21 cellular contexts compared by ENCODE assay signal in genomic region chr14:54550514-54550913, GRCh38. TPM values are rescaled to one million over a fixed set of nuclear protein-coding genes. Genes with fewer than 3 reads are reported as not detected.
"Had no signal": no experiment of that assay in that cellular context is flagged by ENCODE, and none has a peak within 500 bp of the region (broad histone marks: within the 10 kb centered on the region; RNA-seq: fewer than 3 reads in every experiment).

No MANE protein-coding gene starts in this region.

- H3K9me3 ChIP-seq: esophagus muscularis mucosa, gastrocnemius medialis, heart right ventricle, right atrium auricular region, sigmoid colon, uterus had no signal

- H3K27me3 ChIP-seq: dorsolateral prefrontal cortex, esophagus muscularis mucosa, gastrocnemius medialis, heart right ventricle, right atrium auricular region, sigmoid colon, uterus had no signal

- H3K4me3 ChIP-seq: dorsolateral prefrontal cortex, esophagus muscularis mucosa, gastrocnemius medialis, heart right ventricle, right atrium auricular region, sigmoid colon, skin epidermis, uterus had no signal

- H3K4me1 ChIP-seq: gastrocnemius medialis, right atrium auricular region, uterus had no signal

- DNase-seq: cortex of kidney; dorsolateral prefrontal cortex; effector CD8-positive, alpha-beta T cell; gastrocnemius medialis; heart right ventricle; hypothalamus; islet precursor cell; mammary epithelial cell; naive thymus-derived CD4-positive, alpha-beta T cell; nephron progenitor cell; sigmoid colon; stimulated activated CD4-positive, alpha-beta T cell treated with anti-CD3 and anti-CD28 coated beads, Interleukin-2, amount 100 ng/mL, for 24 hours; stimulated activated CD4-positive, alpha-beta T cell treated with anti-CD3 and anti-CD28 coated beads, Interleukin-4, amount 100 ng/mL, for 4 hours; stimulated activated naive CD4-positive, alpha-beta T cell; trophoblast cell; uterus had no signal

- H3K36me3 ChIP-seq: esophagus muscularis mucosa, gastrocnemius medialis, heart right ventricle, right atrium auricular region, sigmoid colon, uterus had no signal

- H3K27ac ChIP-seq: dorsolateral prefrontal cortex, epithelial cell of prostate, esophagus muscularis mucosa, gastrocnemius medialis, heart right ventricle, right atrium auricular region, sigmoid colon, skin epidermis, uterus had no signal

- ATAC-seq: gastrocnemius medialis; heart right ventricle; left lobe of liver; naive thymus-derived CD4-positive, alpha-beta T cell had no signal

RNA-seq across cellular contexts. Expression of gene SAMD4A, which starts 16.4 kb away (rescaled TPM):
- polyA plus RNA-seq: naive thymus-derived CD4-positive, alpha-beta T cell had no signal
